14 cellular contexts compared by ENCODE assay signal in genomic region chr7:129497156-129497555, GRCh38. TPM values are rescaled to one million over a fixed set of nuclear protein-coding genes. Genes with fewer than 3 reads are reported as not detected.
"Had no signal": no experiment of that assay in that cellular context is flagged by ENCODE, and none has a peak within 500 bp of the region (broad histone marks: within the 10 kb centered on the region; RNA-seq: fewer than 3 reads in every experiment).

No MANE protein-coding gene starts in this region.

- H3K4me1 Mint-ChIP-seq: nephron had no signal

- DNase-seq: activated CD4-positive, alpha-beta T cell treated with anti-CD3 and anti-CD28 coated beads for 1 hour; activated gamma-delta T cell; activated T-cell treated with anti-CD3 and anti-CD28 coated beads, Interleukin-2, amount 50 U/mL, for 24 hours; esophagus squamous epithelium; foreskin fibroblast; glutamatergic neuron; left cardiac atrium; mucosa of descending colon; stimulated activated CD4-positive, alpha-beta T cell treated with anti-CD3 and anti-CD28 coated beads, Interleukin-4, amount 100 ng/mL, for 1 hour; T-helper 9 cell had no signal

- H3K4me3 Mint-ChIP-seq: activated T-cell treated with anti-CD3 and anti-CD28 coated beads, Interleukin-2, amount 50 U/mL, for 24 hours; nephron had no signal

- H3K27ac ChIP-seq: ascending aorta, esophagus squamous epithelium, vagina had no signal

- H3K4me1 ChIP-seq: ascending aorta had no signal

- H3K27me3 ChIP-seq: ascending aorta, vagina had no signal

- H3K4me3 ChIP-seq: ascending aorta, esophagus squamous epithelium, mucosa of descending colon, vagina had no signal

- H3K36me3 ChIP-seq: ascending aorta, esophagus squamous epithelium, vagina had no signal

- ATAC-seq: left cardiac atrium, mucosa of descending colon had no signal

- H3K9me3 Mint-ChIP-seq: activated T-cell treated with anti-CD3 and anti-CD28 coated beads, Interleukin-2, amount 50 U/mL, for 24 hours; nephron had no signal

- H3K27me3 Mint-ChIP-seq: activated T-cell treated with anti-CD3 and anti-CD28 coated beads, Interleukin-2, amount 50 U/mL, for 24 hours had no signal

- H3K27ac Mint-ChIP-seq: activated T-cell treated with anti-CD3 and anti-CD28 coated beads, Interleukin-2, amount 50 U/mL, for 24 hours had no signal

- H3K9me3 ChIP-seq: ascending aorta, esophagus squamous epithelium, mucosa of descending colon, vagina had no signal

RNA-seq across cellular contexts. Expression of gene SMKR1, which starts 5.2 kb away (rescaled TPM):
- total RNA-seq: ascending aorta, cardiac septum, left cardiac atrium, mucosa of descending colon, vagina had no signal
